In the genomic region with DNA sequence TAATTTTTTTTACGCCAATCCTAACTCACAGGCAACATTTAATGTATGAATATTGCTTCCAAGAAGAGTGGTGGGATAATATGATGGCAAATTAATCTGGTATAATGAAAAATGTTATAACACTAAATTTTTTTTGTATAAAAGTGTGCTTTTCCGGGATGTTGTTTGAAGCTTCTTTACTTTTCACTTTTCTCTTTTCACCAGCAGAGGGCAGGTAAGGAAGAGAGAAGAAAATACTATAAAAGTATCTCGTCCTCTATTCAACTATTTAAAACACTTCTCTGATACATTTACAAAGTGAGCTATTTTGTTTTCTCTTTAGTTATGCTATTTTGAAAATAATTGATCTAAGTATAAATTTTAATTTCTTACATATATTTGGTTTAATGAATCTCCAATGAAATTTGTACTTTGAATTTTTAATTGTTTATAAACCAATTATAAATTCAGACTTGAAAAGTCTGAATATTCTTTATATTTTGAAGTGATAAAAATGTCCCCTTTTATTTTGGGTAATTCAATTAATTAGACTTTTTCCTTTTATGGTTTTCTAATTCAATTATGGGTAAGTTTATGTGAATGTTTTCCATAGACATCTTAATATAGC, we compare ENCODE assay signal across 8 cellular contexts. TPM values are rescaled to one million over a fixed set of nuclear protein-coding genes. Genes with fewer than 3 reads are reported as not detected.
A peak's percentile ranks its signal among the peaks of the same experiment; 100 is the strongest.
DNase-seq lines count a peak whose midpoint lies in the region; ATAC-seq and TF ChIP-seq lines count a peak whose summit lies in the region.

No MANE protein-coding gene starts in this region.

- TF ChIP-seq CTCF in 22Rv1 (IDR thresholded peaks at IDR 0.05) (peak; percentile 91), GM13977 (IDR thresholded peaks at IDR 0.05; ENCODE audit: extremely low read depth, insufficient read depth, missing control alignments) (peak; percentile 49), breast epithelium (IDR thresholded peaks at IDR 0.05) (peak; percentile 35 to 64 (median 58)), mucosa of descending colon (IDR thresholded peaks at IDR 0.05) (peak; percentile 8)

- H3K27ac ChIP-seq in 22Rv1: no peak overlapping the region
- no peak overlapping the region for H3K27ac ChIP-seq in breast epithelium

- H3K4me1 ChIP-seq in breast epithelium (no peaks in the 10 kb centered on the region), mucosa of descending colon (ENCODE audit: low read depth) (no peaks in the 10 kb centered on the region)

- intact Hi-C loops in breast epithelium (cut with DNase I; ENCODE audit: low total_unique reads): no loop called here
- intact Hi-C loops in mucosa of descending colon (cut with DNase I, micrococcal nuclease): no loop called here

- H3K27me3 ChIP-seq in breast epithelium: no peaks in the 10 kb centered on the region

- TF ChIP-seq POLR2A in breast epithelium (IDR thresholded peaks at IDR 0.05): no peak

- in situ Hi-C loops in GM13977 (cut with MboI; ENCODE audit: low pct_unique_long_range_greater_than_20kb, low sequenced_read_pairs, unreplicated experiment): loop anchor here (25.0 kb wide), 1 partner anchor 253 kb away; no protein-coding TSS in a partner anchor

- H3K36me3 ChIP-seq in breast epithelium (no peaks in the 10 kb centered on the region), mucosa of descending colon (ENCODE audit: low read depth) (no peaks in the 10 kb centered on the region)

- H3K4me3 ChIP-seq in breast epithelium: no peak overlapping the region
- H3K4me3 ChIP-seq in mucosa of descending colon: no peak overlapping the region

- DNase-seq in GM13977 (ENCODE audit: low spot score) (peak; percentile 23), NCI-H1417 (lab: John Stamatoyannopoulos, UW) (peak in 2 of 3 experiments; percentile 55 to 74), breast epithelium (ENCODE audit: low spot score in 2 of 2) (no peak), mucosa of descending colon (no peak), HuH-7 (ENCODE audit: low spot score) (no peak)
- DNase-seq in activated T-cell treated with anti-CD3 and anti-CD28 coated beads, Interleukin-2, amount 50 U/mL, for 48 hours: no peak

- peak; percentile 44 for ATAC-seq in mucosa of descending colon
- no peak for ATAC-seq in HG03108 (IDR thresholded peaks at IDR 0.05; ENCODE audit: unreplicated experiment)

- H3K9me3 ChIP-seq in breast epithelium (no peaks in the 10 kb centered on the region), mucosa of descending colon (no peaks in the 10 kb centered on the region)

RNA-seq across cellular contexts. Expression of a gene that starts 20.7 kb away (rescaled TPM):
- total RNA-seq in breast epithelium (10 to 100 TPM in 1 of 3 donors, 1 to 10 TPM in 1, not detected in 1; 1.3 to 16.4 TPM), mucosa of descending colon (100 to 1,000 TPM in 1 of 3 donors, 10 to 100 TPM in 2; 85.9 to 176 (median 94.9) TPM)

RNA-seq across cellular contexts. Expression of a gene that starts 31.8 kb away (rescaled TPM):
- total RNA-seq in breast epithelium: not detected
- total RNA-seq in mucosa of descending colon: not detected

Comparison
In these comparisons a context has a peak if more than half of its experiments do, and no peak if none do; other contexts are left out.
1. CTCF ChIP-seq: peak in every context shown above with its lines; median percentile 91 in 22Rv1; 58 in breast epithelium; 49 in GM13977; 8 in mucosa of descending colon.
2. DNase-seq: peak in GM13977 (single experiment) and NCI-H1417 (2 of 3); none in breast epithelium (0 of 2), mucosa of descending colon (0 of 3), activated T-cell treated with anti-CD3 and anti-CD28 coated beads, Interleukin-2, amount 50 U/mL, for 48 hours (0 of 2) and HuH-7 (single experiment).
3. RNA of a gene that starts 20.7 kb away (total RNA-seq): 85.9 to 176 TPM in mucosa of descending colon; 1.3 to 16.4 TPM in breast epithelium; every median in the first group is over 4 times any median in the second.